In genomic region chr6:85323435-85324040, GRCh38 we compare ENCODE assay signal across 8 cellular contexts.
DNase-seq lines count a peak whose midpoint lies in the region; ATAC-seq and TF ChIP-seq lines count a peak whose summit lies in the region.

No MANE protein-coding gene starts in this region.

- H2AK5ac ChIP-seq in IMR-90 (ENCODE audit: low read depth, low read length) = no peak overlapping the region

- no peak overlapping the region for H2BK20ac ChIP-seq in IMR-90 (ENCODE audit: low read depth, low read length)

- no peak overlapping the region for H3K23ac ChIP-seq in IMR-90 (ENCODE audit: low read depth, low read length)

- H2BK120ac ChIP-seq in IMR-90 (ENCODE audit: low read depth, low read length) = no peak overlapping the region

- H4K20me1 ChIP-seq in DND-41 (ENCODE audit: insufficient read depth, low read length) = no peaks in the 10 kb centered on the region
- no peaks in the 10 kb centered on the region for H4K20me1 ChIP-seq in IMR-90 (ENCODE audit: insufficient read depth, low read length)
- H4K20me1 ChIP-seq in OCI-LY7 (ENCODE audit: insufficient read depth, low read length) = no peaks in the 10 kb centered on the region
- no peaks in the 10 kb centered on the region for H4K20me1 ChIP-seq in osteoblast (ENCODE audit: insufficient read depth, low read length)

- no peak overlapping the region for H2BK15ac ChIP-seq in IMR-90 (ENCODE audit: low read depth, low read length)

- no peaks in the 10 kb centered on the region for H3K79me2 ChIP-seq in DND-41 (ENCODE audit: insufficient read depth, low read length)
- H3K79me2 ChIP-seq in OCI-LY7 (ENCODE audit: insufficient read depth, low read depth, low read length) = no peaks in the 10 kb centered on the region
- H3K79me2 ChIP-seq in osteoblast (ENCODE audit: insufficient read depth, low read length) = no peaks in the 10 kb centered on the region

- H3K79me1 ChIP-seq in IMR-90 (ENCODE audit: low read depth in 1 of 2, low read length in 2 of 2) = no peaks in the 10 kb centered on the region

- no peak overlapping the region for H4K5ac ChIP-seq in IMR-90 (ENCODE audit: low read depth, low read length)

- TF ChIP-seq POLR2A in IMR-90 (IDR thresholded peaks at IDR 0.05; ENCODE audit: low read depth, low read length) = no peak
- TF ChIP-seq POLR2A in transverse colon (IDR thresholded peaks at IDR 0.05) = no peak

- H3K9me1 ChIP-seq in IMR-90 (ENCODE audit: insufficient read depth, low read length) = no peaks in the 10 kb centered on the region

- TF ChIP-seq CTCF in DND-41 (IDR thresholded peaks at IDR 0.05; ENCODE audit: borderline replicate concordance, extremely low read depth, low read length, poor library complexity, severe bottlenecking) = peak; percentile 93
- peak; percentile 89 for TF ChIP-seq CTCF in IMR-90 (conservative IDR thresholded peaks at IDR 0.05; ENCODE audit: low read depth, low read length)
- TF ChIP-seq CTCF in OCI-LY7 (conservative IDR thresholded peaks at IDR 0.05; ENCODE audit: low read length) = peak; percentile 99
- peak; percentile 92 for TF ChIP-seq CTCF in osteoblast (IDR thresholded peaks at IDR 0.05; ENCODE audit: extremely low read depth, low read depth, low read length)
- TF ChIP-seq CTCF in transverse colon (IDR thresholded peaks at IDR 0.05) = peak; percentile 67 to 80 (median 69)

- no peak overlapping the region for H4K91ac ChIP-seq in IMR-90 (ENCODE audit: insufficient read depth, low read depth, low read length)

- DNase-seq in DND-41 (peak; percentile 83), IMR-90 (peak; percentile 77), OCI-LY7 (ENCODE audit: low spot score) (peak; percentile 79), activated T-cell treated with anti-CD3 and anti-CD28 coated beads for 48 hours (ENCODE audit: low read depth) (peak; percentile 55), fibroblast of peridontal ligament (ENCODE audit: extremely low read depth) (peak; percentile 79), osteoblast (ENCODE audit: insufficient read length, low spot score, missing footprints) (peak; percentile 85), transverse colon (peak; percentile 80)

- no peak overlapping the region for H3K56ac ChIP-seq in IMR-90 (ENCODE audit: extremely low read depth, insufficient read depth, low read length)

- H3K36me3 ChIP-seq in DND-41 (ENCODE audit: insufficient read depth, low read length) = no peaks in the 10 kb centered on the region
- no peaks in the 10 kb centered on the region for H3K36me3 ChIP-seq in IMR-90 (ENCODE audit: control insufficient read depth, insufficient read depth, low read length)
- H3K36me3 ChIP-seq in OCI-LY7 (ENCODE audit: insufficient read depth, low read length) = no peaks in the 10 kb centered on the region
- no peaks in the 10 kb centered on the region for H3K36me3 ChIP-seq in osteoblast (ENCODE audit: insufficient read depth, low read length)
- H3K36me3 ChIP-seq in transverse colon = no peaks in the 10 kb centered on the region

- no peak overlapping the region for H3K18ac ChIP-seq in IMR-90 (ENCODE audit: low read depth, low read length)

- no peaks in the 10 kb centered on the region for H3K4me1 ChIP-seq in DND-41 (ENCODE audit: insufficient read depth, low read length)
- no peaks in the 10 kb centered on the region for H3K4me1 ChIP-seq in IMR-90 (ENCODE audit: control insufficient read depth, insufficient read depth, low read length)
- H3K4me1 ChIP-seq in OCI-LY7 (ENCODE audit: insufficient read depth, low read length, poor library complexity, severe bottlenecking) = no peaks in the 10 kb centered on the region
- H3K4me1 ChIP-seq in osteoblast (ENCODE audit: insufficient read depth, low read length) = no peaks in the 10 kb centered on the region
- H3K4me1 ChIP-seq in transverse colon = no peaks in the 10 kb centered on the region

- H3K4me3 ChIP-seq in DND-41 (ENCODE audit: low read depth in 1 of 2, low read length in 2 of 2) (no peak overlapping the region), IMR-90 (ENCODE audit: insufficient read depth, low read depth, low read length) (no peak overlapping the region), OCI-LY7 (ENCODE audit: low read depth, low read length, poor library complexity, severe bottlenecking) (no peak overlapping the region), osteoblast (ENCODE audit: insufficient read depth, low read length) (no peak overlapping the region), transverse colon (no peak overlapping the region)

- ATAC-seq in DND-41 (ENCODE audit: insufficient read depth, low read depth) = peak; percentile 99
- peak; percentile 90 for ATAC-seq in GM21529 (IDR thresholded peaks at IDR 0.05; ENCODE audit: unreplicated experiment)
- peak; percentile 89 for ATAC-seq in IMR-90 (ENCODE audit: low read depth)

- H3K14ac ChIP-seq in IMR-90 (replicated peaks; ENCODE audit: low read depth, low read length) = no peak overlapping the region

- intact Hi-C loops in IMR-90 (cut with micrococcal nuclease) = loop anchor here (1.0 to 10.0 kb wide), 7 partner anchors 308 to 1709 kb away; partner anchors contain the start of genes CEP162 and TBX18
- intact Hi-C loops in OCI-LY7 (cut with micrococcal nuclease; ENCODE audit: unreplicated experiment) = loop anchor here (1.0 to 5.0 kb wide), 3 partner anchors 895 to 1706 kb away; partner anchors contain the start of gene CEP162
- intact Hi-C loops in transverse colon (cut with DNase I; ENCODE audit: low total_unique reads) = no loop called here

- H3K27me3 ChIP-seq in DND-41 (ENCODE audit: insufficient read depth, low read length, poor library complexity) (no peaks in the 10 kb centered on the region), IMR-90 (ENCODE audit: control insufficient read depth, insufficient read depth, low read length) (peaks cover 11% of the 10 kb centered on the region), osteoblast (ENCODE audit: insufficient read depth, low read length) (peaks cover 9% of the 10 kb centered on the region), transverse colon (peaks cover 5% of the 10 kb centered on the region)

- BruUV-seq in IMR-90 (replicated peaks; lab: Mats Ljungman, UMichigan) = no TSS peak
- no TSS peak for BruUV-seq in OCI-LY7 (replicated peaks; lab: Mats Ljungman, UMichigan)

- no peak overlapping the region for H2BK5ac ChIP-seq in IMR-90 (ENCODE audit: low read depth, low read length, poor library complexity, severe bottlenecking)

- H3K4me2 ChIP-seq in DND-41 (ENCODE audit: insufficient read depth, low read length) (no peak overlapping the region), IMR-90 (ENCODE audit: low read depth, low read length) (no peak overlapping the region), OCI-LY7 (ENCODE audit: low read length) (no peak overlapping the region), osteoblast (ENCODE audit: insufficient read depth, low read length) (no peak overlapping the region)

- no CpG with 5 or more reads among the region's 9 CpGs for WGBS in IMR-90 (ENCODE audit: extremely low coverage in 2 of 2, insufficient read length in 1 of 2), 2 experiments
- 22 to 33% methylated on average over 6 to 9 of the region's 9 CpGs for WGBS in transverse colon (ENCODE audit: low coverage in 1 of 2), 2 donors

- no peak overlapping the region for H3K9ac ChIP-seq in DND-41 (ENCODE audit: low read depth, low read length)
- no peak overlapping the region for H3K9ac ChIP-seq in IMR-90 (ENCODE audit: low read depth, low read length)

- no peak for TF ChIP-seq EP300 in transverse colon (IDR thresholded peaks at IDR 0.05; ENCODE audit: low read depth)

- dilution Hi-C loops in IMR-90 (cut with HindIII; ENCODE audit: low sequenced_read_pairs, unreplicated experiment) = no loop called here

- no peak overlapping the region for H3K4ac ChIP-seq in IMR-90 (ENCODE audit: low read depth, low read length)

- H4K8ac ChIP-seq in IMR-90 (ENCODE audit: low read depth in 2 of 2, low read length in 2 of 2) = no peak overlapping the region

- CTCF ChIA-PET in IMR-90 (lab: Yijun Ruan, JAX) (interaction anchor here (1.0 to 1.9 kb wide), 4 partner anchors 10 to 65 kb away, joined by 3 to 5 read pairs (median 4); no protein-coding TSS in a partner anchor), OCI-LY7 (lab: Charles Lee; ENCODE audit: unreplicated experiment) (no interaction called here)

- H3K27ac ChIP-seq in DND-41 (ENCODE audit: low read length) (no peak overlapping the region), IMR-90 (ENCODE audit: insufficient read depth, low read length) (no peak overlapping the region), OCI-LY7 (ENCODE audit: low read depth, low read length, poor library complexity, severe bottlenecking) (no peak overlapping the region), osteoblast (ENCODE audit: low read depth, low read length) (no peak overlapping the region), transverse colon (no peak overlapping the region)

- no peaks in the 10 kb centered on the region for H3K9me2 ChIP-seq in OCI-LY7 (ENCODE audit: insufficient read depth, low read length)

- POLR2A ChIA-PET in IMR-90 (lab: Charles Lee; ENCODE audit: unreplicated experiment) = no interaction called here
- POLR2A ChIA-PET in OCI-LY7 (lab: Charles Lee) = interaction anchor here (0.6 kb wide), 1 partner anchor 165 kb away, joined by 3 read pairs; no protein-coding TSS in a partner anchor

- H3K9me3 ChIP-seq in DND-41 (ENCODE audit: insufficient read depth, low read length, severe bottlenecking) (peaks cover 2% of the 10 kb centered on the region), IMR-90 (ENCODE audit: control insufficient read depth, insufficient read depth, low read length) (no peaks in the 10 kb centered on the region), OCI-LY7 (ENCODE audit: low read length) (no peaks in the 10 kb centered on the region), osteoblast (ENCODE audit: low read depth, low read length) (no peaks in the 10 kb centered on the region), transverse colon (no peaks in the 10 kb centered on the region)

- TF ChIP-seq RAD21 in IMR-90 (IDR thresholded peaks at IDR 0.05; ENCODE audit: low read length) = peak; percentile 83

- no peak overlapping the region for H2AK9ac ChIP-seq in IMR-90 (replicated peaks; ENCODE audit: low read depth, low read length, poor library complexity)

- in situ Hi-C loops in IMR-90 (cut with MboI; ENCODE audit: low sequenced_read_pairs) = loop anchor here (5.0 to 25.0 kb wide), 2 partner anchors 896 to 1436 kb away; no protein-coding TSS in a partner anchor
- in situ Hi-C loops in transverse colon (cut with MboI; ENCODE audit: low pct_ligation_motif_present in 1 of 4, low pct_unique_long_range_greater_than_20kb in 1 of 4, low sequenced_read_pairs in 3 of 4) = loop anchor here in 2 of 4 donors (10.0 to 25.0 kb wide), 2 partner anchors 899 to 911 kb away; no protein-coding TSS in a partner anchor

- H2AFZ ChIP-seq in DND-41 (ENCODE audit: low read depth, low read length) (no peak overlapping the region), IMR-90 (replicated peaks; ENCODE audit: low read length, poor library complexity) (no peak overlapping the region), OCI-LY7 (ENCODE audit: low read length) (no peak overlapping the region), osteoblast (ENCODE audit: low read length) (no peak overlapping the region)

TF ChIP-seq in IMR-90, 13 proteins besides CTCF, POLR2A, EP300 and RAD21 (continues in another document):
- TF ChIP-seq MAFK (IDR thresholded peaks at IDR 0.05; ENCODE audit: low read depth, low read length) (no peak), RFX5 (IDR thresholded peaks at IDR 0.05; ENCODE audit: low read depth, low read length) (no peak)
